Comparison of ENCODE assay signal across 16 cellular contexts in genomic region chr13:102091231-102091630, GRCh38.
A peak's percentile ranks its signal among the peaks of the same experiment; 100 is the strongest.
DNase-seq lines count a peak whose midpoint lies in the region; ATAC-seq, FAIRE-seq and TF ChIP-seq lines count a peak whose summit lies in the region.
"Had no signal": no experiment of that assay in that cellular context is flagged by ENCODE, and none has a peak within 500 bp of the region (broad histone marks: within the 10 kb centered on the region; RNA-seq: fewer than 3 reads in every experiment).

No MANE protein-coding gene starts in this region.

- POLR2A ChIA-PET in naive thymus-derived CD4-positive, alpha-beta T cell (lab: Charles Lee), result no interaction called here

- no peaks in the 10 kb centered on the region for H3K4me1 ChIP-seq in naive thymus-derived CD4-positive, alpha-beta T cell (ENCODE audit: control insufficient read depth in 2 of 2, insufficient read depth in 2 of 2, low read length in 2 of 2)
- H3K4me1 ChIP-seq: left lung had no signal

- no peak for FAIRE-seq in bronchial epithelial cell (lab: Jason Lieb, UNC)
- FAIRE-seq: endothelial cell of umbilical vein, G401.6 had no signal

- CTCF ChIA-PET in activated CD8-positive, alpha-beta memory T cell treated with anti-CD3 and anti-CD28 coated beads, Interleukin-2, amount 10 ng/mL, durations not matched to agents 7 days and 5 days (lab: Charles Lee), result no interaction called here
- CTCF ChIA-PET in naive thymus-derived CD4-positive, alpha-beta T cell (lab: Charles Lee), result no interaction called here

- H3K27ac ChIP-seq in naive thymus-derived CD4-positive, alpha-beta T cell (ENCODE audit: low read depth, low read length), result no peak overlapping the region
- H3K27ac ChIP-seq: left lung had no signal

- no peak overlapping the region for H3K27ac Mint-ChIP-seq in neural crest cell (ENCODE audit: unreplicated experiment)
- no peak overlapping the region for H3K27ac Mint-ChIP-seq in activated CD8-positive, alpha-beta memory T cell treated with anti-CD3 and anti-CD28 coated beads, Interleukin-2, amount 10 ng/mL, durations not matched to agents 7 days and 5 days
- no peak overlapping the region for H3K27ac Mint-ChIP-seq in activated T-helper 1 cell treated with anti-CD3 and anti-CD28 coated beads, Interleukin-12 subunit alpha, Interleukin-12 subunit beta, Interleukin-2, Interleukin-4 antibody, amounts not matched to agents 30 ng/mL and 10 ng/mL and 1 ng/mL, durations not matched to agents 14 hours and 24 hours and 36 hours
- H3K27ac Mint-ChIP-seq in naive thymus-derived CD4-positive, alpha-beta T cell, result no peak overlapping the region
- H3K27ac Mint-ChIP-seq: activated naive CD8-positive, alpha-beta T cell had no signal

- no peaks in the 10 kb centered on the region for H3K9me3 Mint-ChIP-seq in neural crest cell
- H3K9me3 Mint-ChIP-seq in activated CD8-positive, alpha-beta memory T cell treated with anti-CD3 and anti-CD28 coated beads, Interleukin-2, amount 10 ng/mL, durations not matched to agents 7 days and 5 days (ENCODE audit: low read depth), result no peaks in the 10 kb centered on the region
- H3K9me3 Mint-ChIP-seq in activated T-helper 1 cell treated with anti-CD3 and anti-CD28 coated beads, Interleukin-12 subunit alpha, Interleukin-12 subunit beta, Interleukin-2, Interleukin-4 antibody, amounts not matched to agents 30 ng/mL and 10 ng/mL and 1 ng/mL, durations not matched to agents 14 hours and 24 hours and 36 hours, result no peaks in the 10 kb centered on the region
- peaks cover 0 to 4% (median 0%) of the 10 kb centered on the region in 11 donors for H3K9me3 Mint-ChIP-seq in naive thymus-derived CD4-positive, alpha-beta T cell

- no peaks in the 10 kb centered on the region for H3K27me3 Mint-ChIP-seq in neural crest cell (ENCODE audit: low read depth)
- H3K27me3 Mint-ChIP-seq in activated CD8-positive, alpha-beta memory T cell treated with anti-CD3 and anti-CD28 coated beads, Interleukin-2, amount 10 ng/mL, durations not matched to agents 7 days and 5 days, result no peaks in the 10 kb centered on the region
- no peaks in the 10 kb centered on the region for H3K27me3 Mint-ChIP-seq in activated T-helper 1 cell treated with anti-CD3 and anti-CD28 coated beads, Interleukin-12 subunit alpha, Interleukin-12 subunit beta, Interleukin-2, Interleukin-4 antibody, amounts not matched to agents 30 ng/mL and 10 ng/mL and 1 ng/mL, durations not matched to agents 14 hours and 24 hours and 36 hours (ENCODE audit: insufficient read depth)
- peaks cover 0 to 19% (median 17%) of the 10 kb centered on the region in 5 donors for H3K27me3 Mint-ChIP-seq in naive thymus-derived CD4-positive, alpha-beta T cell

- DNase-seq in EL (peak; percentile 16), NCI-H1105 (lab: John Stamatoyannopoulos, UW) (peak; percentile 24), bronchial epithelial cell (ENCODE audit: low read depth) (peak; percentile 25), neural crest cell (ENCODE audit: low read depth, low spot score) (no peak)
- DNase-seq in activated CD8-positive, alpha-beta memory T cell treated with anti-CD3 and anti-CD28 coated beads, Interleukin-2, amount 10 ng/mL, durations not matched to agents 7 days and 5 days, result no peak
- DNase-seq in activated T-helper 1 cell treated with anti-CD3 and anti-CD28 coated beads, Interleukin-12 subunit alpha, Interleukin-12 subunit beta, Interleukin-2, Interleukin-4 antibody, amounts not matched to agents 30 ng/mL and 10 ng/mL and 1 ng/mL, durations not matched to agents 14 hours and 24 hours and 36 hours (ENCODE audit: low spot score), result no peak
- DNase-seq in naive thymus-derived CD4-positive, alpha-beta T cell, result no peak
- DNase-seq: activated CD4-positive, alpha-beta T cell treated with anti-CD3 and anti-CD28 coated beads, Interleukin-2, amount 50 U/mL, for 1 hour; left lung; NCI-H1417 treated with DMSO at 0.1 percent for 48 hours; retina; SHP77 had no signal

- no peaks in the 10 kb centered on the region for H3K27me3 ChIP-seq in bronchial epithelial cell (ENCODE audit: control insufficient read depth, insufficient read depth, low read length)
- H3K27me3 ChIP-seq in naive thymus-derived CD4-positive, alpha-beta T cell (ENCODE audit: control insufficient read depth in 2 of 2, insufficient read depth in 2 of 2, low read length in 2 of 2), result no peaks in the 10 kb centered on the region
- H3K27me3 ChIP-seq: left lung had no signal

- intact Hi-C loops in activated T-helper 1 cell treated with anti-CD3 and anti-CD28 coated beads, Interleukin-12 subunit alpha, Interleukin-12 subunit beta, Interleukin-2, Interleukin-4 antibody, amounts not matched to agents 30 ng/mL and 10 ng/mL and 1 ng/mL, durations not matched to agents 14 hours and 24 hours and 36 hours (cut with micrococcal nuclease), result no loop called here
- intact Hi-C loops in naive thymus-derived CD4-positive, alpha-beta T cell (cut with micrococcal nuclease), result no loop called here

- TF ChIP-seq CTCF in bronchial epithelial cell (IDR thresholded peaks at IDR 0.05; ENCODE audit: insufficient read depth, low read length, severe bottlenecking) (no peak), neural crest cell (conservative IDR thresholded peaks at IDR 0.05) (peak; percentile 24)

- H3K4me3 ChIP-seq in bronchial epithelial cell (ENCODE audit: low read depth, low read length), result no peak overlapping the region
- no peak overlapping the region for H3K4me3 ChIP-seq in naive thymus-derived CD4-positive, alpha-beta T cell (ENCODE audit: low read length)
- H3K4me3 ChIP-seq: left lung had no signal

- H3K4me3 Mint-ChIP-seq in neural crest cell, result no peak overlapping the region
- no peak overlapping the region for H3K4me3 Mint-ChIP-seq in activated CD8-positive, alpha-beta memory T cell treated with anti-CD3 and anti-CD28 coated beads, Interleukin-2, amount 10 ng/mL, durations not matched to agents 7 days and 5 days
- H3K4me3 Mint-ChIP-seq in activated T-helper 1 cell treated with anti-CD3 and anti-CD28 coated beads, Interleukin-12 subunit alpha, Interleukin-12 subunit beta, Interleukin-2, Interleukin-4 antibody, amounts not matched to agents 30 ng/mL and 10 ng/mL and 1 ng/mL, durations not matched to agents 14 hours and 24 hours and 36 hours, result no peak overlapping the region
- no peak overlapping the region for H3K4me3 Mint-ChIP-seq in naive thymus-derived CD4-positive, alpha-beta T cell
- H3K4me3 Mint-ChIP-seq: activated naive CD8-positive, alpha-beta T cell had no signal

- H3K4me1 Mint-ChIP-seq in neural crest cell, result no peaks in the 10 kb centered on the region
- H3K4me1 Mint-ChIP-seq in activated CD8-positive, alpha-beta memory T cell treated with anti-CD3 and anti-CD28 coated beads, Interleukin-2, amount 10 ng/mL, durations not matched to agents 7 days and 5 days, result no peaks in the 10 kb centered on the region
- H3K4me1 Mint-ChIP-seq in activated T-helper 1 cell treated with anti-CD3 and anti-CD28 coated beads, Interleukin-12 subunit alpha, Interleukin-12 subunit beta, Interleukin-2, Interleukin-4 antibody, amounts not matched to agents 30 ng/mL and 10 ng/mL and 1 ng/mL, durations not matched to agents 14 hours and 24 hours and 36 hours (ENCODE audit: low read depth), result no peaks in the 10 kb centered on the region
- H3K4me1 Mint-ChIP-seq in naive thymus-derived CD4-positive, alpha-beta T cell, result no peaks in the 10 kb centered on the region

- H3K36me3 Mint-ChIP-seq in neural crest cell (ENCODE audit: low read depth), result no peaks in the 10 kb centered on the region
- H3K36me3 Mint-ChIP-seq in activated CD8-positive, alpha-beta memory T cell treated with anti-CD3 and anti-CD28 coated beads, Interleukin-2, amount 10 ng/mL, durations not matched to agents 7 days and 5 days, result no peaks in the 10 kb centered on the region
- H3K36me3 Mint-ChIP-seq in activated T-helper 1 cell treated with anti-CD3 and anti-CD28 coated beads, Interleukin-12 subunit alpha, Interleukin-12 subunit beta, Interleukin-2, Interleukin-4 antibody, amounts not matched to agents 30 ng/mL and 10 ng/mL and 1 ng/mL, durations not matched to agents 14 hours and 24 hours and 36 hours (ENCODE audit: low read depth), result no peaks in the 10 kb centered on the region
- no peaks in the 10 kb centered on the region for H3K36me3 Mint-ChIP-seq in naive thymus-derived CD4-positive, alpha-beta T cell
- H3K36me3 Mint-ChIP-seq: activated naive CD8-positive, alpha-beta T cell had no signal

- H3K9me3 ChIP-seq in naive thymus-derived CD4-positive, alpha-beta T cell (ENCODE audit: control insufficient read depth in 2 of 3, low read length in 3 of 3), result no peaks in the 10 kb centered on the region
- H3K9me3 ChIP-seq: left lung had no signal

- no peaks in the 10 kb centered on the region for H3K36me3 ChIP-seq in bronchial epithelial cell (ENCODE audit: control insufficient read depth, insufficient read depth, low read length)
- H3K36me3 ChIP-seq in naive thymus-derived CD4-positive, alpha-beta T cell (ENCODE audit: control insufficient read depth in 2 of 3, insufficient read depth in 3 of 3, low read length in 3 of 3), result no peaks in the 10 kb centered on the region
- H3K36me3 ChIP-seq: left lung had no signal

- no peak for ATAC-seq in activated CD8-positive, alpha-beta memory T cell treated with anti-CD3 and anti-CD28 coated beads, Interleukin-2, amount 10 ng/mL, durations not matched to agents 7 days and 5 days
- no peak for ATAC-seq in HG02885 (IDR thresholded peaks at IDR 0.05; ENCODE audit: poor library complexity, unreplicated experiment)
- no peak for ATAC-seq in naive thymus-derived CD4-positive, alpha-beta T cell
- ATAC-seq: left lung had no signal

Comparison
In these comparisons a context has a peak if more than half of its experiments do, and no peak if none do; other contexts are left out.
1. DNase-seq: peak in EL (single experiment), NCI-H1105 (single experiment) and bronchial epithelial cell (single experiment); none in neural crest cell (single experiment), activated CD8-positive, alpha-beta memory T cell treated with anti-CD3 and anti-CD28 coated beads, Interleukin-2, amount 10 ng/mL, durations not matched to agents 7 days and 5 days (single experiment), activated T-helper 1 cell treated with anti-CD3 and anti-CD28 coated beads, Interleukin-12 subunit alpha, Interleukin-12 subunit beta, Interleukin-2, Interleukin-4 antibody, amounts not matched to agents 30 ng/mL and 10 ng/mL and 1 ng/mL, durations not matched to agents 14 hours and 24 hours and 36 hours (single experiment) and naive thymus-derived CD4-positive, alpha-beta T cell (0 of 9).